In the genomic region with DNA sequence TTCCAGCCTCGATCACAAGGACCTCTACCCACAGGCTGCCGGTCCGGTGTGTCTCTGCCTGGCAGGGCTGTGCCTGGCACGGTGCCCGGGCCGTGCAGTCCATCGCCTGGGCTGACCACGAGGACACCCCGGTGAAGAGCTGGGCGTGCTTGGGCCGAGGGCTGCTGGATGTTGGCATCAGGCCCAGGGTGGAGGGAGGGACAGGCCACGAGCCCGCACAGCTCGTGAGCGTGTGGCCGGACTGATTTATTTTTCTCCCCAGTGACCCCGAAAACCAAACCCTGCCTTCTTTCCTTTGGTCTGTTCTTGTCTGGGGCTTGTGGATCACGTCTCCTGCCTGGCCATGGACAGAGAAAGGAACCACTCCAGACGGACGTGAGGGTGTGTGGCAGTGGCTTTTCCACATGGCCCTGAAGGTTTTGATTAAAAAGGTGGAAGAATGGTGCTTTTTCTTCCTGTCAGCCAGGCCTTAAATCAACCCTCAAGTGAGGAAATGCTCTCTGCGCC, we compare ENCODE assay signal across 9 cellular contexts.
A peak's percentile ranks its signal among the peaks of the same experiment; 100 is the strongest.
DNase-seq lines count a peak whose midpoint lies in the region; ATAC-seq and TF ChIP-seq lines count a peak whose summit lies in the region.
"Had no signal": no experiment of that assay in that cellular context is flagged by ENCODE, and none has a peak within 500 bp of the region (broad histone marks: within the 10 kb centered on the region; RNA-seq: fewer than 3 reads in every experiment).

No MANE protein-coding gene starts in this region.

- ATAC-seq in HG03378 (IDR thresholded peaks at IDR 0.05; ENCODE audit: unreplicated experiment) (no peak), HG03039 (IDR thresholded peaks at IDR 0.05; ENCODE audit: unreplicated experiment) (no peak)

- no peaks in the 10 kb centered on the region for H3K27me3 ChIP-seq in uterus

- DNase-seq in NCI-H1417 (lab: John Stamatoyannopoulos, UW): peak in 2 of 3 experiments; percentile 27 to 60
- no peak for DNase-seq in NCI-H1417 treated with DMSO at 0.1 percent for 48 hours (lab: John Stamatoyannopoulos, UW)
- peak; percentile 50 for DNase-seq in foreskin melanocyte
- DNase-seq in myocyte (ENCODE audit: low read depth): peak; percentile 58
- DNase-seq in uterus: peak; percentile 84 to 85
- DNase-seq in stimulated activated CD4-positive, alpha-beta T cell treated with anti-CD3 and anti-CD28 coated beads, Interleukin-12 subunit alpha, Interleukin-12 subunit beta, amount 100 ng/mL, for 4 hours: no peak
- DNase-seq: NCI-H2029 had no signal

- H3K27ac ChIP-seq in uterus: peak overlapping the region; percentile 70

- no peak for TF ChIP-seq POLR2A in uterus (IDR thresholded peaks at IDR 0.05)

- no peaks in the 10 kb centered on the region for H3K9me3 ChIP-seq in uterus

- intact Hi-C loops in uterus (cut with DNase I; ENCODE audit: low total_unique reads): no loop called here

- no peaks in the 10 kb centered on the region for H3K36me3 ChIP-seq in uterus

- peaks cover 11 to 19% of the 10 kb centered on the region in 2 donors for H3K4me1 ChIP-seq in uterus

- no peak overlapping the region for H3K4me3 ChIP-seq in uterus

- peak in 1 of 4 experiments; percentile 26 for TF ChIP-seq CTCF in uterus (IDR thresholded peaks at IDR 0.05)

Comparison
In these comparisons a context has a peak if more than half of its experiments do, and no peak if none do; other contexts are left out.
1. DNase-seq: peak in NCI-H1417 (2 of 3), foreskin melanocyte (single experiment), myocyte (single experiment) and uterus (2 of 2); none in NCI-H1417 treated with DMSO at 0.1 percent for 48 hours (single experiment) and stimulated activated CD4-positive, alpha-beta T cell treated with anti-CD3 and anti-CD28 coated beads, Interleukin-12 subunit alpha, Interleukin-12 subunit beta, amount 100 ng/mL, for 4 hours (single experiment).